In the genomic region with DNA sequence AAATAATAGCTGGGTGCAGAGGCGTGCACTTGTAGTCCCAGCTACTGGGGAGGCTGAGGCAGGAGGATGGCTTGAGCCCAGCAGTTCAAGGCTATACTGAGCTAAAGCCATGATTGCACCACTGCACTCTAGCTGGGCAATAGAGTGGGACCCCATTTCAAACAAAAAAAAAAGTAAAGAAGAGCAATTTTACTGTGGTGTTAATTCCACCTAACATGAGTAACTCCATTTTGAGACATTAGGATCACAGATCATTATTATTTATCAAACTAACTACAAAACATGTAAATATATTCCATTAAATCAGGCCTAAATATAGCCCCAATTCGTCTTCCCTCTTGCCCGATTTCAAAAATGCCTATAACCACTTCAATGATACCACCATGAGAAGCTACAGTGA, we compare ENCODE assay signal across 33 cellular contexts.
"Had no signal": no experiment of that assay in that cellular context is flagged by ENCODE, and none has a peak within 500 bp of the region (broad histone marks: within the 10 kb centered on the region; RNA-seq: fewer than 3 reads in every experiment).

No MANE protein-coding gene starts in this region.

- H3K4me3 ChIP-seq: adrenal gland, ascending aorta, body of pancreas, breast epithelium, cardiac muscle cell had no signal

- FAIRE-seq: astrocyte, bronchial epithelial cell had no signal

- H3K9me3 ChIP-seq: body of pancreas had no signal

- DNase-seq: activated effector memory CD4-positive, alpha-beta T cell treated with anti-CD3 and anti-CD28 coated beads, Interleukin-2, amount 50 U/mL, for 16 hours; activated effector memory CD4-positive, alpha-beta T cell treated with Interleukin-2 at 50 U/mL for 16 hours; activated gamma-delta T cell; activated gamma-delta T cell treated with Interleukin-2 at 50 U/mL for 16 hours; activated naive CD4-positive, alpha-beta T cell; activated naive CD4-positive, alpha-beta T cell treated with anti-CD3 and anti-CD28 coated beads for 36 hours; activated naive CD4-positive, alpha-beta T cell treated with anti-CD3 and anti-CD28 coated beads, Interleukin-2, amount 10 ng/mL, durations not matched to agents 7 days and 5 days; activated naive CD4-positive, alpha-beta T cell treated with anti-CD3 and anti-CD28 coated beads, Interleukin-2, amount 50 U/mL, for 16 hours; activated naive CD4-positive, alpha-beta T cell treated with Interleukin-2 at 50 U/mL for 16 hours; activated naive CD8-positive, alpha-beta T cell treated with anti-CD3 and anti-CD28 coated beads for 36 hours; activated naive CD8-positive, alpha-beta T cell treated with anti-CD3 and anti-CD28 coated beads, Interleukin-2, amount 10 ng/mL, durations not matched to agents 7 days and 5 days; activated naive CD8-positive, alpha-beta T cell treated with anti-CD3 and anti-CD28 coated beads, Interleukin-2, amount 50 U/mL, for 24 hours; activated T-cell treated with anti-CD3 and anti-CD28 coated beads, Interleukin-2, amount 50 U/mL, for 24 hours; activated T-cell treated with anti-CD3 and anti-CD28 coated beads, Interleukin-2, amount 50 U/mL, for 4 hours; activated T-cell treated with anti-CD3 and anti-CD28 coated beads, Interleukin-2, amount 50 U/mL, for 48 hours; activated T-cell treated with anti-CD3 and anti-CD28 coated beads, Interleukin-2, amount 50 U/mL, for 72 hours; adrenal gland; amniotic stem cell; amygdala; anterior cingulate cortex; aorta; body of pancreas; brain microvascular endothelial cell; caudate nucleus; central memory CD4-positive, alpha-beta T cell; cerebellar nuclear complex had no signal

- H3K27me3 ChIP-seq: adrenal gland, ascending aorta, body of pancreas, brain microvascular endothelial cell, breast epithelium, cardiac muscle cell had no signal

- H3K36me3 ChIP-seq: adrenal gland, ascending aorta, brain microvascular endothelial cell, breast epithelium, cardiac muscle cell had no signal

- ATAC-seq: activated naive CD4-positive, alpha-beta T cell treated with anti-CD3 and anti-CD28 coated beads, Interleukin-2, amount 50 U/mL, for 72 hours; activated naive CD8-positive, alpha-beta T cell treated with anti-CD3 and anti-CD28 coated beads, Interleukin-2, amount 50 U/mL, for 24 hours; activated T-cell treated with anti-CD3 and anti-CD28 coated beads, Interleukin-2, amount 50 U/mL, for 4 hours; activated T-cell treated with anti-CD3 and anti-CD28 coated beads, Interleukin-2, amount 50 U/mL, for 72 hours; activated T-helper 17 cell treated with anti-CD3 and anti-CD28 coated beads, Interleukin-2, amount 50 U/mL, for 72 hours; body of pancreas had no signal

- H3K27ac ChIP-seq: adrenal gland, ascending aorta, body of pancreas, brain microvascular endothelial cell, breast epithelium, cardiac muscle cell had no signal

- H3K4me1 ChIP-seq: ascending aorta, body of pancreas, breast epithelium had no signal
